In the genomic region with DNA sequence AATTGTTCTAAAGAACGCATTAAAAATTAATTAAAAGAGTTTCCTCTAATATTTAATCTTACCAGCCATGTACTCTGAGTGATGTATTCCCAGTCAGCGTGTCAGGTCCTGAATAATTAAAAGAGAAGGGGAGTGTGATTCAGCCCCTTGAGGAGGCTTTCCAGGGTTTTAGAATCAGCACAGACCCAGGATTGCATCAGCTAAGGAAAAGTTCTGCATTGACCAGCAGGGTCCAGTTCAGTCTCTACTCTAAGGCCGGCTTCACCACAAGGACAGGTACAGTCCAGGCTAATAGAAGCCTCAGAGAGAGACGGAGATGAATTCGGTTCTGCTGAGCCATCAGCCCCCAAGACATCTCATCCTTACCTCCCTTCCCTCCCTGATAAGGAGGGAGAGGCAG, we compare ENCODE assay signal across 8 cellular contexts.
"Had no signal": no experiment of that assay in that cellular context is flagged by ENCODE, and none has a peak within 500 bp of the region (broad histone marks: within the 10 kb centered on the region; RNA-seq: fewer than 3 reads in every experiment).

No MANE protein-coding gene starts in this region.

- H3K27ac ChIP-seq: HL-60, KMS-11 had no signal

- H3K4me2 ChIP-seq: KMS-11 had no signal

- ATAC-seq: HepG2 had no signal

- DNase-seq: IMR-90, KBM-7, KG1 had no signal

- H3K4me3 Mint-ChIP-seq: IgD-negative memory B cell had no signal

- H3K9ac ChIP-seq: KMS-11 had no signal

- H3K36me3 Mint-ChIP-seq: IgD-negative memory B cell had no signal

- FAIRE-seq: HepG2, HTR-8/SVneo had no signal
